16 cellular contexts compared by ENCODE assay signal in the genomic region with DNA sequence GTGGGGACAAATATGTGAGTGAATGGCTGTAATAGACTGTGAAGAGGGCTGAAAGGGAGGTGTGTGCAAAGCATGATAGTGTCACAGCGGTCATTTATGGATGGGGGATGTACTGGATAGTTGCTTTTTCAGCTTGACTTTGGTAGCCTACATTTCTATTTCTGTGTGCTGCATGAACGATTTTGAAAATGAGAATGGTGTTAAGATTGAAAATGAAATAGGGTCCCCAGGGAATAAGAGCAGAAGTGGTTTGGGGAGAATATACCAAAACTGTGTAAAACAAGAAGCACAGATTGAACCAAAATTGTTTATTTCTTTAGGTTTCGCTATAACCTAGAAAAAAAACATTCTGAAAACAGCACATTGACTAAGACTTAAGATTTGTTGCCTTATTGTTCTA. TPM values are rescaled to one million over a fixed set of nuclear protein-coding genes. Genes with fewer than 3 reads are reported as not detected.
DNase-seq lines count a peak whose midpoint lies in the region; ATAC-seq and TF ChIP-seq lines count a peak whose summit lies in the region.
"Had no signal": no experiment of that assay in that cellular context is flagged by ENCODE, and none has a peak within 500 bp of the region (broad histone marks: within the 10 kb centered on the region; RNA-seq: fewer than 3 reads in every experiment).

No MANE protein-coding gene starts in this region.

- ATAC-seq in GM18498 (IDR thresholded peaks at IDR 0.05; ENCODE audit: unreplicated experiment) (peak; percentile 61), GM19455 (IDR thresholded peaks at IDR 0.05; ENCODE audit: unreplicated experiment) (peak; percentile 70), HG02840 (IDR thresholded peaks at IDR 0.05; ENCODE audit: low FRiP score, unreplicated experiment) (peak; percentile 55), HG03442 (IDR thresholded peaks at IDR 0.05; ENCODE audit: unreplicated experiment) (peak; percentile 58), heart right ventricle (no peak)
- ATAC-seq: activated T-helper 17 cell treated with anti-CD3 and anti-CD28 coated beads, Interleukin-2, amount 50 U/mL, for 72 hours had no signal

- H3K9me3 ChIP-seq in ovary, result no peaks in the 10 kb centered on the region
- H3K9me3 ChIP-seq in heart right ventricle, result no peaks in the 10 kb centered on the region

- no peak for TF ChIP-seq EP300 in ovary (IDR thresholded peaks at IDR 0.05)

- TF ChIP-seq CTCF in ovary (IDR thresholded peaks at IDR 0.05) (no peak), heart right ventricle (IDR thresholded peaks at IDR 0.05) (no peak)

- H3K27ac ChIP-seq in ovary (no peak overlapping the region), heart right ventricle (no peak overlapping the region)
- H3K27ac ChIP-seq: epithelial cell of prostate, VCaP had no signal

- H3K36me3 ChIP-seq in ovary, result no peaks in the 10 kb centered on the region
- no peaks in the 10 kb centered on the region for H3K36me3 ChIP-seq in heart right ventricle

- H3K4me3 ChIP-seq in ovary, result no peak overlapping the region
- H3K4me3 ChIP-seq in heart right ventricle, result no peak overlapping the region

- intact Hi-C loops in ovary (cut with DNase I) (no loop called here), heart right ventricle (cut with DNase I) (no loop called here)

- WGBS in ovary, 3 donors, result 85 to 88% (median 85%) methylated on average over 3 of the region's 3 CpGs
- WGBS in heart right ventricle, 2 donors, result 75% methylated on average over 3 of the region's 3 CpGs

- DNase-seq in NCI-H510A (lab: John Stamatoyannopoulos, UW) (no peak), ovary (no peak), heart right ventricle (no peak)
- no peak for DNase-seq in NK-92 treated with Interleukin-12 subunit alpha and Interleukin-12 subunit beta, amount 100 ng/mL, for 24 hours (lab: John Stamatoyannopoulos, UW)
- DNase-seq: Right ventricle myocardium superior; stimulated activated CD4-positive, alpha-beta T cell treated with anti-CD3 and anti-CD28 coated beads, Interleukin-4, amount 100 ng/mL, for 24 hours had no signal

- peaks cover 5% of the 10 kb centered on the region for H3K4me1 ChIP-seq in ovary (ENCODE audit: insufficient read depth)
- H3K4me1 ChIP-seq in heart right ventricle, result no peaks in the 10 kb centered on the region

- TF ChIP-seq POLR2A in ovary (IDR thresholded peaks at IDR 0.05), result no peak

- H3K27me3 ChIP-seq in ovary (no peaks in the 10 kb centered on the region), heart right ventricle (peaks cover 0 to 15% (median 0%) of the 10 kb centered on the region in 7 donors)

RNA-seq across cellular contexts. Expression of a gene that starts 58.8 kb away (rescaled TPM):
- total RNA-seq in ovary, result under 1 TPM in 2 of 7 donors, not detected in 5; 0.10 to 0.22 TPM
- polyA plus RNA-seq in ovary, result under 1 TPM in 1 of 2 donors, not detected in 1; 0.23 TPM
- under 1 TPM in 2 of 10 donors, not detected in 8; 0.15 to 0.62 TPM for total RNA-seq in heart right ventricle
- not detected for polyA plus RNA-seq in heart right ventricle
- total RNA-seq: activated T-helper 17 cell treated with anti-CD3 and anti-CD28 coated beads, Interleukin-2, amount 50 U/mL, for 72 hours; mesenteric fat pad; NCI-H460; pulmonary artery endothelial cell; Right ventricle myocardium superior had no signal

Comparison
In these comparisons a context has a peak if more than half of its experiments do, and no peak if none do; other contexts are left out.
1. ATAC-seq: peak in GM18498 (single experiment), GM19455 (single experiment), HG02840 (single experiment) and HG03442 (single experiment); none in heart right ventricle (0 of 8).